2 cellular contexts compared by ENCODE assay signal in genomic region chr15:41961014-41961518, GRCh38.
TF ChIP-seq lines count a peak whose summit lies in the region.

No MANE protein-coding gene starts in this region.

TF ChIP-seq in HEK293, 187 proteins besides CTCF, POLR2A, EP300 and RAD21 (continues in another document):
- TF ChIP-seq ZBTB49 (tag by site-specific recombination; IDR thresholded peaks at IDR 0.05; ENCODE audit: low read depth): no peak
- no peak for TF ChIP-seq OSR2 (tag by site-specific recombination; IDR thresholded peaks at IDR 0.05)
- TF ChIP-seq ZNF513 (tag by site-specific recombination; IDR thresholded peaks at IDR 0.05): no peak
- no peak for TF ChIP-seq ZNF23 (tag by site-specific recombination; IDR thresholded peaks at IDR 0.05; ENCODE audit: borderline replicate concordance)
- TF ChIP-seq, protein P1, sequence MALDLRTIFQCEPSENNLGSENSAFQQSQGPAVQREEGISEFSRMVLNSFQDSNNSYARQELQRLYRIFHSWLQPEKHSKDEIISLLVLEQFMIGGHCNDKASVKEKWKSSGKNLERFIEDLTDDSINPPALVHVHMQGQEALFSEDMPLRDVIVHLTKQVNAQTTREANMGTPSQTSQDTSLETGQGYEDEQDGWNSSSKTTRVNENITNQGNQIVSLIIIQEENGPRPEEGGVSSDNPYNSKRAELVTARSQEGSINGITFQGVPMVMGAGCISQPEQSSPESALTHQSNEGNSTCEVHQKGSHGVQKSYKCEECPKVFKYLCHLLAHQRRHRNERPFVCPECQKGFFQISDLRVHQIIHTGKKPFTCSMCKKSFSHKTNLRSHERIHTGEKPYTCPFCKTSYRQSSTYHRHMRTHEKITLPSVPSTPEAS (tag by site-specific recombination; IDR thresholded peaks at IDR 0.05): no peak
- no peak for TF ChIP-seq ZNF747 (tag by site-specific recombination; IDR thresholded peaks at IDR 0.05)
- TF ChIP-seq GLIS2 (tag by site-specific recombination; IDR thresholded peaks at IDR 0.05): no peak
- TF ChIP-seq ZNF621 (tag by site-specific recombination; IDR thresholded peaks at IDR 0.05): no peak
- 0 out of 2 replicates have a peak, but pooled peaks have one; percentile 13 for TF ChIP-seq IKZF3 (tag by site-specific recombination; IDR thresholded peaks at IDR 0.05)
- TF ChIP-seq HIC1 (tag by site-specific recombination; IDR thresholded peaks at IDR 0.05): peak; percentile 83
- TF ChIP-seq, protein P2, sequence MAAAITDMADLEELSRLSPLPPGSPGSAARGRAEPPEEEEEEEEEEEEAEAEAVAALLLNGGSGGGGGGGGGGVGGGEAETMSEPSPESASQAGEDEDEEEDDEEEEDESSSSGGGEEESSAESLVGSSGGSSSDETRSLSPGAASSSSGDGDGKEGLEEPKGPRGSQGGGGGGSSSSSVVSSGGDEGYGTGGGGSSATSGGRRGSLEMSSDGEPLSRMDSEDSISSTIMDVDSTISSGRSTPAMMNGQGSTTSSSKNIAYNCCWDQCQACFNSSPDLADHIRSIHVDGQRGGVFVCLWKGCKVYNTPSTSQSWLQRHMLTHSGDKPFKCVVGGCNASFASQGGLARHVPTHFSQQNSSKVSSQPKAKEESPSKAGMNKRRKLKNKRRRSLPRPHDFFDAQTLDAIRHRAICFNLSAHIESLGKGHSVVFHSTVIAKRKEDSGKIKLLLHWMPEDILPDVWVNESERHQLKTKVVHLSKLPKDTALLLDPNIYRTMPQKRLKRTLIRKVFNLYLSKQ (tag by site-specific recombination; IDR thresholded peaks at IDR 0.05; ENCODE audit: borderline replicate concordance): no peak
- TF ChIP-seq ZBTB26 (tag by site-specific recombination; optimal IDR thresholded peaks at IDR 0.05): no peak
- TF ChIP-seq ZNF629 (tag by site-specific recombination; IDR thresholded peaks at IDR 0.05): peak; percentile 88
- no peak for TF ChIP-seq KLF1 (tag by site-specific recombination; IDR thresholded peaks at IDR 0.05)
- 0 out of 2 replicates have a peak, but pooled peaks have one; percentile 10 for TF ChIP-seq ZNF664 (tag by site-specific recombination; IDR thresholded peaks at IDR 0.05)

TF ChIP-seq in GM12878, 131 proteins besides CTCF, POLR2A, EP300 and RAD21:
- no peak for TF ChIP-seq WRNIP1 (IDR thresholded peaks at IDR 0.05; ENCODE audit: borderline replicate concordance, low read depth, low read length)
- TF ChIP-seq ATF7 (IDR thresholded peaks at IDR 0.05; ENCODE audit: low read depth): peak; percentile 21; the same call in 1 of the 2 replicates
